In genomic region chr3:196431193-196432136, GRCh38 we compare ENCODE assay signal across 1 cellular context.
A peak's percentile ranks its signal among the peaks of the same experiment; 100 is the strongest.
TF ChIP-seq lines count a peak whose summit lies in the region.

No MANE protein-coding gene starts in this region.

TF ChIP-seq in HEK293, 187 proteins besides CTCF, POLR2A, EP300 and RAD21 (continued from another document):
- TF ChIP-seq ZNF138 (tag by site-specific recombination; IDR thresholded peaks at IDR 0.05; ENCODE audit: borderline replicate concordance) (no peak), ZNF488 (tag by site-specific recombination; IDR thresholded peaks at IDR 0.05) (no peak), ZNF544 (tag by site-specific recombination; IDR thresholded peaks at IDR 0.05) (no peak), ZNF843 (tag by site-specific recombination; IDR thresholded peaks at IDR 0.05) (no peak), ZNF48 (tag by site-specific recombination; IDR thresholded peaks at IDR 0.05) (no peak), ZXDB (tag by site-specific recombination; IDR thresholded peaks at IDR 0.05) (no peak), ZBTB11 (tag by site-specific recombination; conservative IDR thresholded peaks at IDR 0.05; ENCODE audit: low read depth) (peak; percentile 62), BCL11A (tag by site-specific recombination; IDR thresholded peaks at IDR 0.05; ENCODE audit: low read depth) (no peak), ZNF433 (tag by site-specific recombination; IDR thresholded peaks at IDR 0.05; ENCODE audit: low read depth) (no peak), ZNF747 (tag by site-specific recombination; IDR thresholded peaks at IDR 0.05) (no peak), ZNF518A (tag by site-specific recombination; conservative IDR thresholded peaks at IDR 0.05; ENCODE audit: low read depth) (no peak), GLI4 (tag by site-specific recombination; IDR thresholded peaks at IDR 0.05) (no peak), ZNF670 (tag by site-specific recombination; IDR thresholded peaks at IDR 0.05; ENCODE audit: low read depth) (no peak), RBAK (tag by site-specific recombination; IDR thresholded peaks at IDR 0.05) (no peak), ZNF174 (tag by site-specific recombination; IDR thresholded peaks at IDR 0.05) (no peak), ZBTB21 (tag by site-specific recombination; IDR thresholded peaks at IDR 0.05) (no peak), ZNF19 (tag by site-specific recombination; IDR thresholded peaks at IDR 0.05; ENCODE audit: low read depth) (no peak), ZNF37A (tag by site-specific recombination; IDR thresholded peaks at IDR 0.05) (no peak), ZNF830 (tag by site-specific recombination; IDR thresholded peaks at IDR 0.05; ENCODE audit: low read depth) (no peak), ZSCAN23 (tag by site-specific recombination; IDR thresholded peaks at IDR 0.05) (no peak), ZNF362 (tag by site-specific recombination; IDR thresholded peaks at IDR 0.05) (no peak), SP3 (tag by site-specific recombination; IDR thresholded peaks at IDR 0.05) (peak; percentile 41; the same call in 1 of the 2 replicates), ZNF18 (tag by site-specific recombination; IDR thresholded peaks at IDR 0.05) (no peak), ZNF311 (tag by site-specific recombination; IDR thresholded peaks at IDR 0.05; ENCODE audit: borderline replicate concordance) (no peak), KLF9 (tag by site-specific recombination; IDR thresholded peaks at IDR 0.05; ENCODE audit: low read depth) (peak; percentile 65), MZF1 (tag by site-specific recombination; IDR thresholded peaks at IDR 0.05; ENCODE audit: borderline replicate concordance) (no peak), IKZF3 (tag by site-specific recombination; IDR thresholded peaks at IDR 0.05) (no peak)
